20 cellular contexts compared by ENCODE assay signal in the genomic region with DNA sequence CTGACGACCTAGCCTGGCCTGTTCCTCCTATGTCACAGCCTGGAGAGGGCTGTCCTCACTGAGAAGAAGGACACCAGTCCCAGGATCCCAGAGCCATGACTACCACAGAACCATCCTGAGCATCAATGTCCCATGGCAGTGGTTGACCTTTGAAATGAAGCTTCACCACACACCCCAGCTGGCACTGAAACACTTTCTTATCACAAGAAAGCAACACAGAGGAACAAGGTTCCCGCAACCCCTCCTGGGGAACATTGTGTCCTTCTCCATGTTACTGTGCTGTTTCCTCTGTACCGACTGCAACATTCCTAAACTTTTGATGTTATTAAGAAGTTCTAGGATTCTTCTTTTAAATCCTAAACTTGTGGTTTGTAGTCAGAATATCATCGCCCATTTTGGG. TPM values are rescaled to one million over a fixed set of nuclear protein-coding genes. Genes with fewer than 3 reads are reported as not detected.
DNase-seq lines count a peak whose midpoint lies in the region; ATAC-seq, FAIRE-seq and TF ChIP-seq lines count a peak whose summit lies in the region.
"Had no signal": no experiment of that assay in that cellular context is flagged by ENCODE, and none has a peak within 500 bp of the region (broad histone marks: within the 10 kb centered on the region; RNA-seq: fewer than 3 reads in every experiment).

No MANE protein-coding gene starts in this region.

- in situ Hi-C loops in IMR-90 (cut with MboI; ENCODE audit: low sequenced_read_pairs): loop anchor here (25.0 kb wide), 1 partner anchor 392 kb away; no protein-coding TSS in a partner anchor

- CTCF ChIA-PET in IMR-90 (lab: Yijun Ruan, JAX): no interaction called here

- H3K79me1 ChIP-seq in IMR-90 (ENCODE audit: low read depth in 1 of 2, low read length in 2 of 2): peaks cover 8 to 32% of the 10 kb centered on the region in 2 experiments; a peak in 3 of 4 replicates

- H3K27me3 ChIP-seq in IMR-90 (ENCODE audit: control insufficient read depth, insufficient read depth, low read length) (peaks cover 3% of the 10 kb centered on the region; the same call in 1 of the 2 replicates), testis (no peaks in the 10 kb centered on the region)
- H3K27me3 ChIP-seq: MG63, ovary had no signal

- TF ChIP-seq POLR2A in IMR-90 (IDR thresholded peaks at IDR 0.05; ENCODE audit: low read depth, low read length) (no peak), testis (IDR thresholded peaks at IDR 0.05) (no peak), GM12892 (IDR thresholded peaks at IDR 0.05; ENCODE audit: low read depth, low read length) (no peak)

- H2BK5ac ChIP-seq in IMR-90 (ENCODE audit: low read depth, low read length, poor library complexity, severe bottlenecking): no peak overlapping the region

- no peak for FAIRE-seq in GM12892 (lab: Jason Lieb, UNC)
- FAIRE-seq: colon, endometrium had no signal

- H3K4me3 ChIP-seq in IMR-90 (ENCODE audit: insufficient read depth, low read depth, low read length): no peak overlapping the region
- H3K4me3 ChIP-seq in choroid plexus epithelial cell (ENCODE audit: low read depth, low read length): no peak overlapping the region
- no peak overlapping the region for H3K4me3 ChIP-seq in testis
- H3K4me3 ChIP-seq: GM23338, MG63, ovary, skin epidermis had no signal

- H3K4me2 ChIP-seq in IMR-90 (ENCODE audit: low read depth, low read length): no peak overlapping the region
- H3K4me2 ChIP-seq: GM23338, SK-N-SH had no signal

- DNase-seq in IMR-90: no peak
- peak; percentile 29 for DNase-seq in choroid plexus epithelial cell (ENCODE audit: low read depth)
- DNase-seq in mesenteric fat pad (ENCODE audit: low spot score): peak; percentile 45
- peak; percentile 76 for DNase-seq in testis
- DNase-seq in GM12892 (ENCODE audit: insufficient read length): no peak
- no peak for DNase-seq in NCI-H2029 (lab: John Stamatoyannopoulos, UW)
- no peak for DNase-seq in foreskin melanocyte
- DNase-seq: activated effector memory CD4-positive, alpha-beta T cell treated with Interleukin-2 at 50 U/mL for 16 hours; aorta; CD8-positive, alpha-beta memory T cell; MG63; NCI-H1436 treated with DMSO at 0.1 percent for 48 hours; SK-N-SH; stimulated activated CD4-positive, alpha-beta T cell treated with anti-CD3 and anti-CD28 coated beads, Interleukin-4, amount 100 ng/mL, for 24 hours; T1000 had no signal

- TF ChIP-seq CTCF in IMR-90 (conservative IDR thresholded peaks at IDR 0.05; ENCODE audit: low read depth, low read length) (no peak), choroid plexus epithelial cell (conservative IDR thresholded peaks at IDR 0.05; ENCODE audit: low read depth, low read length) (no peak), testis (IDR thresholded peaks at IDR 0.05) (no peak)

- TF ChIP-seq RAD21 in IMR-90 (IDR thresholded peaks at IDR 0.05; ENCODE audit: low read length): no peak

- BruUV-seq in IMR-90 (replicated peaks; lab: Mats Ljungman, UMichigan): no TSS peak

- no peak overlapping the region; the same call in 1 of the 2 replicates for H3K18ac ChIP-seq in IMR-90 (ENCODE audit: low read depth, low read length)

- dilution Hi-C loops in IMR-90 (cut with HindIII; ENCODE audit: low sequenced_read_pairs, unreplicated experiment): no loop called here

- no peak overlapping the region for H2AK9ac ChIP-seq in IMR-90 (replicated peaks; ENCODE audit: low read depth, low read length, poor library complexity)

- no peak overlapping the region for H4K91ac ChIP-seq in IMR-90 (ENCODE audit: insufficient read depth, low read depth, low read length)

- no peak overlapping the region for H3K27ac ChIP-seq in IMR-90 (ENCODE audit: insufficient read depth, low read length)
- H3K27ac ChIP-seq in testis: peak overlapping the region; percentile 55 to 80
- H3K27ac ChIP-seq: ovary had no signal

- no peak overlapping the region; a peak in 1 of 4 replicates for H4K8ac ChIP-seq in IMR-90 (ENCODE audit: low read depth in 2 of 2, low read length in 2 of 2)

- no peak overlapping the region; the same call in 1 of the 2 replicates for H2AK5ac ChIP-seq in IMR-90 (ENCODE audit: low read depth, low read length)

- no peaks in the 10 kb centered on the region for H3K9me1 ChIP-seq in IMR-90 (ENCODE audit: insufficient read depth, low read length)

- no peaks in the 10 kb centered on the region for H4K20me1 ChIP-seq in IMR-90 (ENCODE audit: insufficient read depth, low read length)

- no peak overlapping the region for H3K23ac ChIP-seq in IMR-90 (ENCODE audit: low read depth, low read length)

- H3K4ac ChIP-seq in IMR-90 (ENCODE audit: low read depth, low read length): peak overlapping the region; percentile 24; the same call in 1 of the 2 replicates

- H3K14ac ChIP-seq in IMR-90 (replicated peaks; ENCODE audit: low read depth, low read length): no peak overlapping the region

- intact Hi-C loops in IMR-90 (cut with micrococcal nuclease) (no loop called here), testis (cut with DNase I; ENCODE audit: low total_unique reads) (no loop called here)

- H3K56ac ChIP-seq in IMR-90 (ENCODE audit: extremely low read depth, insufficient read depth, low read length): no peak overlapping the region

- H2BK120ac ChIP-seq in IMR-90 (ENCODE audit: low read depth, low read length): no peak overlapping the region; the same call in 1 of the 2 replicates

- H3K4me1 ChIP-seq in IMR-90 (ENCODE audit: control insufficient read depth, insufficient read depth, low read length) (peaks cover 3% of the 10 kb centered on the region; the same call in 1 of the 2 replicates), testis (peaks cover 26% of the 10 kb centered on the region)

- no peak overlapping the region for H2AFZ ChIP-seq in IMR-90 (replicated peaks; ENCODE audit: low read length, poor library complexity)
- H2AFZ ChIP-seq: GM23338 had no signal

- H4K5ac ChIP-seq in IMR-90 (ENCODE audit: low read depth, low read length): no peak overlapping the region

- POLR2A ChIA-PET in IMR-90 (lab: Charles Lee; ENCODE audit: unreplicated experiment): no interaction called here

- H2BK20ac ChIP-seq in IMR-90 (ENCODE audit: low read depth, low read length): no peak overlapping the region

- H3K36me3 ChIP-seq in IMR-90 (ENCODE audit: control insufficient read depth, insufficient read depth, low read length): no peaks in the 10 kb centered on the region
- no peaks in the 10 kb centered on the region for H3K36me3 ChIP-seq in testis (ENCODE audit: low read depth, missing control alignments)
- H3K36me3 ChIP-seq: MG63, ovary had no signal

- H3K9ac ChIP-seq in IMR-90 (ENCODE audit: low read depth, low read length): no peak overlapping the region
- H3K9ac ChIP-seq: SK-N-SH had no signal

- no peak overlapping the region for H2BK15ac ChIP-seq in IMR-90 (ENCODE audit: low read depth, low read length)

- ATAC-seq in IMR-90 (ENCODE audit: low read depth): no peak
- ATAC-seq: GM23338 had no signal

- 100% methylated on average over 1 of the region's 4 CpGs; no CpG with 5 or more reads in 1 of the 2 experiments for WGBS in IMR-90 (ENCODE audit: extremely low coverage in 2 of 2, insufficient read length in 1 of 2), 2 experiments
- WGBS in testis, 2 donors: 31 to 42% methylated on average over 3 to 4 of the region's 4 CpGs

- H3K9me3 ChIP-seq in IMR-90 (ENCODE audit: control insufficient read depth, insufficient read depth, low read length): no peaks in the 10 kb centered on the region
- no peaks in the 10 kb centered on the region for H3K9me3 ChIP-seq in testis
- H3K9me3 ChIP-seq: MG63, ovary, SK-N-SH had no signal

TF ChIP-seq in IMR-90, 13 proteins besides CTCF, POLR2A, EP300 and RAD21:
- TF ChIP-seq CEBPB (IDR thresholded peaks at IDR 0.05; ENCODE audit: low read depth, low read length) (no peak), BHLHE40 (IDR thresholded peaks at IDR 0.05; ENCODE audit: low read depth, low read length) (no peak), FOS (IDR thresholded peaks at IDR 0.05; ENCODE audit: low read depth, low read length) (no peak), CHD1 (IDR thresholded peaks at IDR 0.05; ENCODE audit: low read depth, low read length) (no peak), NFE2L2 (IDR thresholded peaks at IDR 0.05; ENCODE audit: low read depth, low read length) (no peak), MXI1 (IDR thresholded peaks at IDR 0.05; ENCODE audit: borderline replicate concordance, low read depth, low read length) (no peak), SMC3 (IDR thresholded peaks at IDR 0.05; ENCODE audit: low read depth, low read length) (no peak), MAFK (IDR thresholded peaks at IDR 0.05; ENCODE audit: low read depth, low read length) (no peak), MAZ (IDR thresholded peaks at IDR 0.05; ENCODE audit: borderline replicate concordance, low read depth, low read length) (no peak), RCOR1 (IDR thresholded peaks at IDR 0.05; ENCODE audit: insufficient replicate concordance, low read length) (no peak), RFX5 (IDR thresholded peaks at IDR 0.05; ENCODE audit: low read depth, low read length) (no peak)
- TF ChIP-seq, protein P1, sequence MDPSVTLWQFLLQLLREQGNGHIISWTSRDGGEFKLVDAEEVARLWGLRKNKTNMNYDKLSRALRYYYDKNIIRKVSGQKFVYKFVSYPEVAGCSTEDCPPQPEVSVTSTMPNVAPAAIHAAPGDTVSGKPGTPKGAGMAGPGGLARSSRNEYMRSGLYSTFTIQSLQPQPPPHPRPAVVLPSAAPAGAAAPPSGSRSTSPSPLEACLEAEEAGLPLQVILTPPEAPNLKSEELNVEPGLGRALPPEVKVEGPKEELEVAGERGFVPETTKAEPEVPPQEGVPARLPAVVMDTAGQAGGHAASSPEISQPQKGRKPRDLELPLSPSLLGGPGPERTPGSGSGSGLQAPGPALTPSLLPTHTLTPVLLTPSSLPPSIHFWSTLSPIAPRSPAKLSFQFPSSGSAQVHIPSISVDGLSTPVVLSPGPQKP (IDR thresholded peaks at IDR 0.05; ENCODE audit: borderline replicate concordance, low read depth, low read length): no peak
- TF ChIP-seq, protein P2, sequence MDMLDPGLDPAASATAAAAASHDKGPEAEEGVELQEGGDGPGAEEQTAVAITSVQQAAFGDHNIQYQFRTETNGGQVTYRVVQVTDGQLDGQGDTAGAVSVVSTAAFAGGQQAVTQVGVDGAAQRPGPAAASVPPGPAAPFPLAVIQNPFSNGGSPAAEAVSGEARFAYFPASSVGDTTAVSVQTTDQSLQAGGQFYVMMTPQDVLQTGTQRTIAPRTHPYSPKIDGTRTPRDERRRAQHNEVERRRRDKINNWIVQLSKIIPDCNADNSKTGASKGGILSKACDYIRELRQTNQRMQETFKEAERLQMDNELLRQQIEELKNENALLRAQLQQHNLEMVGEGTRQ (IDR thresholded peaks at IDR 0.05; ENCODE audit: low read depth, low read length): no peak

RNA-seq across cellular contexts. Expression of a gene that starts 21.2 kb away (rescaled TPM):
- total RNA-seq in IMR-90 (2012; rRNA removed) (7.5 TPM in 2 replicates), mesenteric fat pad (31.8 TPM), testis (10 to 100 TPM; 62.0 to 64.5 TPM)
- polyA plus RNA-seq in IMR-90 (2012; rRNA removed) (35.1 and 39.2 TPM in 2 replicates), testis (ENCODE audit: insufficient read depth, low read depth, low replicate concordance) (25.6 TPM)
- 26.6 and 29.1 TPM in 2 replicates for polyA plus RNA-seq in IMR-90 (2012; cell fraction: cytosol; rRNA removed)
- polyA plus RNA-seq in IMR-90 (2012; cell fraction: nucleus; rRNA removed; ENCODE audit: low replicate concordance): 250 and 274 TPM in 2 replicates
- 22.9 TPM for polyA plus RNA-seq in GM12892 (2012; ENCODE audit: missing spikeins)

Comparison
In these comparisons a context has a peak if more than half of its experiments do, and no peak if none do; other contexts are left out.
1. DNase-seq: peak in choroid plexus epithelial cell (single experiment), mesenteric fat pad (single experiment) and testis (single experiment); none in IMR-90 (single experiment), GM12892 (single experiment), NCI-H2029 (single experiment) and foreskin melanocyte (single experiment).